In genomic region chr1:24020470-24020869, GRCh38 we compare ENCODE assay signal across 15 cellular contexts. TPM values are rescaled to one million over a fixed set of nuclear protein-coding genes. Genes with fewer than 3 reads are reported as not detected.
DNase-seq lines count a peak whose midpoint lies in the region; ATAC-seq and TF ChIP-seq lines count a peak whose summit lies in the region.
"Had no signal": no experiment of that assay in that cellular context is flagged by ENCODE, and none has a peak within 500 bp of the region (broad histone marks: within the 10 kb centered on the region; RNA-seq: fewer than 3 reads in every experiment).

No MANE protein-coding gene starts in this region.

- H3K4me3 ChIP-seq in SK-N-SH (ENCODE audit: low read depth in 2 of 2, low read length in 1 of 2) = no peak overlapping the region
- no peak overlapping the region for H3K4me3 ChIP-seq in esophagus muscularis mucosa
- no peak overlapping the region for H3K4me3 ChIP-seq in parathyroid adenoma (ENCODE audit: low read depth, low read length)
- H3K4me3 ChIP-seq in upper lobe of right lung = no peak overlapping the region
- H3K4me3 ChIP-seq: SJCRH30 had no signal

- no peaks in the 10 kb centered on the region for H3K9me3 ChIP-seq in SK-N-SH
- no peaks in the 10 kb centered on the region for H3K9me3 ChIP-seq in esophagus muscularis mucosa
- H3K9me3 ChIP-seq in parathyroid adenoma (ENCODE audit: control insufficient read depth, low read length) = no peaks in the 10 kb centered on the region
- no peaks in the 10 kb centered on the region for H3K9me3 ChIP-seq in upper lobe of right lung
- H3K9me3 ChIP-seq: SJCRH30 had no signal

- H3K9ac ChIP-seq in SK-N-SH (peak overlapping the region; percentile 36; the same call in 1 of the 2 replicates), parathyroid adenoma (no peak overlapping the region)

- WGBS in SK-N-SH (ENCODE audit: low lambda C conversion rate) = 90% methylated on average over 2 of the region's 3 CpGs
- 77% methylated on average over 3 of the region's 3 CpGs for WGBS in esophagus muscularis mucosa

- no peaks in the 10 kb centered on the region for H4K20me1 ChIP-seq in SK-N-SH (ENCODE audit: insufficient read depth)

- H3K36me3 ChIP-seq in SK-N-SH (replicated peaks in 1 of 2; ENCODE audit: control insufficient read depth in 1 of 2, insufficient read depth in 2 of 2, low read length in 1 of 2) (no peaks in the 10 kb centered on the region), esophagus muscularis mucosa (no peaks in the 10 kb centered on the region), parathyroid adenoma (ENCODE audit: control insufficient read depth, insufficient read depth, low read length) (no peaks in the 10 kb centered on the region), upper lobe of right lung (no peaks in the 10 kb centered on the region)
- H3K36me3 ChIP-seq: SJCRH30 had no signal

- H3K4me2 ChIP-seq in SK-N-SH (peak overlapping the region; percentile 46; the same call in 1 of the 2 replicates), parathyroid adenoma (ENCODE audit: low read length) (no peak overlapping the region)

- no peak for TF ChIP-seq POLR2A in esophagus muscularis mucosa (IDR thresholded peaks at IDR 0.05; ENCODE audit: low read depth)

- H3K27ac ChIP-seq in SK-N-SH (ENCODE audit: low read depth in 2 of 2, low read length in 1 of 2) (peak overlapping the region in 1 of 2 experiments; percentile 99; a peak in 2 of 4 replicates), esophagus muscularis mucosa (replicated peaks in 1 of 4) (peak overlapping the region; percentile 89 to 93 (median 92)), parathyroid adenoma (peak overlapping the region; percentile 15), upper lobe of right lung (peak overlapping the region; percentile 96)
- H3K27ac ChIP-seq: SJCRH30 had no signal

- H2AFZ ChIP-seq in SK-N-SH (ENCODE audit: low read depth) (0 out of 2 replicates have a peak overlapping the region, but pooled peaks have one; percentile 43), parathyroid adenoma (no peak overlapping the region)

- H3K27me3 ChIP-seq in SK-N-SH (ENCODE audit: insufficient read depth) = no peaks in the 10 kb centered on the region
- no peaks in the 10 kb centered on the region for H3K27me3 ChIP-seq in esophagus muscularis mucosa
- H3K27me3 ChIP-seq in parathyroid adenoma (ENCODE audit: control insufficient read depth, insufficient read depth, low read length) = no peaks in the 10 kb centered on the region
- no peaks in the 10 kb centered on the region for H3K27me3 ChIP-seq in upper lobe of right lung
- H3K27me3 ChIP-seq: SJCRH30 had no signal

- CTCF ChIA-PET in SK-N-SH (lab: Yijun Ruan, JAX) = interaction anchor here (0.7 kb wide), 1 partner anchor 1815 kb away, joined by 3 read pairs; no protein-coding TSS in a partner anchor

- no peaks in the 10 kb centered on the region for H3K9me2 ChIP-seq in SK-N-SH

- POLR2A ChIA-PET in SK-N-SH (lab: Yijun Ruan, JAX) = no interaction called here

- TF ChIP-seq EP300 in SK-N-SH (IDR thresholded peaks at IDR 0.05; ENCODE audit: borderline replicate concordance in 1 of 2, low read depth in 1 of 2, low read length in 1 of 2) (no peak), esophagus muscularis mucosa (IDR thresholded peaks at IDR 0.05) (no peak)

- intact Hi-C loops in esophagus muscularis mucosa (cut with DNase I) (no loop called here), upper lobe of right lung (cut with DNase I) (loop anchor here (10.0 kb wide), 1 partner anchor 66 kb away; the partner anchor contains the start of gene PNRC2)

- H3F3A ChIP-seq in SK-N-SH (replicated peaks; ENCODE audit: insufficient read depth) = peaks cover 32% of the 10 kb centered on the region

- DNase-seq in SK-N-SH (no peak), esophagus muscularis mucosa (ENCODE audit: extremely low spot score) (no peak), upper lobe of right lung (no peak), NCI-H146 treated with DMSO at 0.1 percent for 48 hours (lab: John Stamatoyannopoulos, UW; ENCODE audit: unreplicated experiment) (no peak)
- DNase-seq in stimulated activated CD4-positive, alpha-beta T cell treated with anti-CD3 and anti-CD28 coated beads, Interleukin-12 subunit alpha, Interleukin-12 subunit beta, amount 100 ng/mL, for 4 hours = no peak
- DNase-seq: 8988T; activated naive CD4-positive, alpha-beta T cell treated with Interleukin-2 at 50 U/mL for 16 hours; MV-4-11; occipital lobe; SJCRH30; stimulated activated CD4-positive, alpha-beta T cell treated with anti-CD3 and anti-CD28 coated beads, Interleukin-1b, Interleukin-23, amount 100 ng/mL, for 48 hours had no signal

- peaks cover 12 to 45% of the 10 kb centered on the region in 2 experiments; a peak in 3 of 4 replicates for H3K4me1 ChIP-seq in SK-N-SH (ENCODE audit: control insufficient read depth in 1 of 2, insufficient read depth in 2 of 2, low read depth in 1 of 2, low read length in 1 of 2)
- peaks cover 63 to 78% (median 75%) of the 10 kb centered on the region in 4 donors for H3K4me1 ChIP-seq in esophagus muscularis mucosa
- H3K4me1 ChIP-seq in parathyroid adenoma = no peaks in the 10 kb centered on the region
- H3K4me1 ChIP-seq in upper lobe of right lung = peaks cover 36% of the 10 kb centered on the region

- TF ChIP-seq CTCF in SK-N-SH (IDR thresholded peaks at IDR 0.05) = no peak
- no peak for TF ChIP-seq CTCF in esophagus muscularis mucosa (IDR thresholded peaks at IDR 0.05)
- TF ChIP-seq CTCF in parathyroid adenoma (IDR thresholded peaks at IDR 0.05) = no peak
- TF ChIP-seq CTCF in upper lobe of right lung (IDR thresholded peaks at IDR 0.05) = no peak

- no peak for ATAC-seq in SK-N-SH treated with all-trans-retinoic acid at 6 μM for 48 hours
- ATAC-seq in upper lobe of right lung = no peak
- ATAC-seq in HG03108 (IDR thresholded peaks at IDR 0.05; ENCODE audit: unreplicated experiment) = no peak
- ATAC-seq: HCT116 had no signal

- TF ChIP-seq RAD21 in SK-N-SH (IDR thresholded peaks at IDR 0.05; ENCODE audit: low read length) = no peak

- H3K79me2 ChIP-seq in SK-N-SH (ENCODE audit: insufficient read depth) (peaks cover 3% of the 10 kb centered on the region; the same call in 1 of the 2 replicates), parathyroid adenoma (no peaks in the 10 kb centered on the region)

TF ChIP-seq in SK-N-SH, 30 proteins besides CTCF, POLR2A, EP300 and RAD21 (continues in another document):
- TF ChIP-seq NRF1 (IDR thresholded peaks at IDR 0.05; ENCODE audit: low read depth, low read length) (no peak), SMC3 (IDR thresholded peaks at IDR 0.05; ENCODE audit: low read depth, low read length) (no peak), YY1 (IDR thresholded peaks at IDR 0.05; ENCODE audit: low read depth) (no peak), MXI1 (IDR thresholded peaks at IDR 0.05; ENCODE audit: low read depth, low read length) (no peak), POLR2AphosphoS5 (IDR thresholded peaks at IDR 0.05; ENCODE audit: low read depth, low read length) (no peak), NFIC (IDR thresholded peaks at IDR 0.05; ENCODE audit: borderline replicate concordance) (no peak), USF2 (IDR thresholded peaks at IDR 0.05; ENCODE audit: borderline replicate concordance, low read depth, low read length) (no peak), ELF1 (IDR thresholded peaks at IDR 0.05) (no peak)
- TF ChIP-seq, protein P1, sequence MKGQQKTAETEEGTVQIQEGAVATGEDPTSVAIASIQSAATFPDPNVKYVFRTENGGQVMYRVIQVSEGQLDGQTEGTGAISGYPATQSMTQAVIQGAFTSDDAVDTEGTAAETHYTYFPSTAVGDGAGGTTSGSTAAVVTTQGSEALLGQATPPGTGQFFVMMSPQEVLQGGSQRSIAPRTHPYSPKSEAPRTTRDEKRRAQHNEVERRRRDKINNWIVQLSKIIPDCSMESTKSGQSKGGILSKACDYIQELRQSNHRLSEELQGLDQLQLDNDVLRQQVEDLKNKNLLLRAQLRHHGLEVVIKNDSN (IDR thresholded peaks at IDR 0.05; ENCODE audit: borderline replicate concordance, low read depth) = no peak

TF ChIP-seq in SK-N-SH treated with all-trans-retinoic acid at 6 μM for 48 hours, 23 proteins besides CTCF, POLR2A, EP300 and RAD21 (continues in another document):
- TF ChIP-seq TOX (CRISPR knock-in tag; IDR thresholded peaks at IDR 0.05; ENCODE audit: borderline replicate concordance) = no peak
- no peak for TF ChIP-seq ZNF8 (CRISPR knock-in tag; IDR thresholded peaks at IDR 0.05)
- TF ChIP-seq, protein P2, sequence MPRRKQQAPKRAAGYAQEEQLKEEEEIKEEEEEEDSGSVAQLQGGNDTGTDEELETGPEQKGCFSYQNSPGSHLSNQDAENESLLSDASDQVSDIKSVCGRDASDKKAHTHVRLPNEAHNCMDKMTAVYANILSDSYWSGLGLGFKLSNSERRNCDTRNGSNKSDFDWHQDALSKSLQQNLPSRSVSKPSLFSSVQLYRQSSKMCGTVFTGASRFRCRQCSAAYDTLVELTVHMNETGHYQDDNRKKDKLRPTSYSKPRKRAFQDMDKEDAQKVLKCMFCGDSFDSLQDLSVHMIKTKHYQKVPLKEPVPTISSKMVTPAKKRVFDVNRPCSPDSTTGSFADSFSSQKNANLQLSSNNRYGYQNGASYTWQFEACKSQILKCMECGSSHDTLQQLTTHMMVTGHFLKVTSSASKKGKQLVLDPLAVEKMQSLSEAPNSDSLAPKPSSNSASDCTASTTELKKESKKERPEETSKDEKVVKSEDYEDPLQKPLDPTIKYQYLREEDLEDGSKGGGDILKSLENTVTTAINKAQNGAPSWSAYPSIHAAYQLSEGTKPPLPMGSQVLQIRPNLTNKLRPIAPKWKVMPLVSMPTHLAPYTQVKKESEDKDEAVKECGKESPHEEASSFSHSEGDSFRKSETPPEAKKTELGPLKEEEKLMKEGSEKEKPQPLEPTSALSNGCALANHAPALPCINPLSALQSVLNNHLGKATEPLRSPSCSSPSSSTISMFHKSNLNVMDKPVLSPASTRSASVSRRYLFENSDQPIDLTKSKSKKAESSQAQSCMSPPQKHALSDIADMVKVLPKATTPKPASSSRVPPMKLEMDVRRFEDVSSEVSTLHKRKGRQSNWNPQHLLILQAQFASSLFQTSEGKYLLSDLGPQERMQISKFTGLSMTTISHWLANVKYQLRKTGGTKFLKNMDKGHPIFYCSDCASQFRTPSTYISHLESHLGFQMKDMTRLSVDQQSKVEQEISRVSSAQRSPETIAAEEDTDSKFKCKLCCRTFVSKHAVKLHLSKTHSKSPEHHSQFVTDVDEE (CRISPR knock-in tag; IDR thresholded peaks at IDR 0.05) = no peak
- no peak for TF ChIP-seq SNAI2 (CRISPR knock-in tag; IDR thresholded peaks at IDR 0.05)
- TF ChIP-seq ZFP3 (CRISPR knock-in tag; IDR thresholded peaks at IDR 0.05) = no peak
- no peak for TF ChIP-seq ZFP30 (CRISPR knock-in tag; IDR thresholded peaks at IDR 0.05)
- no peak for TF ChIP-seq OSR1 (CRISPR knock-in tag; IDR thresholded peaks at IDR 0.05)
- no peak for TF ChIP-seq ZNF70 (CRISPR knock-in tag; IDR thresholded peaks at IDR 0.05)
- no peak for TF ChIP-seq ZC3H10 (CRISPR knock-in tag; IDR thresholded peaks at IDR 0.05)
- TF ChIP-seq ESRRG (CRISPR knock-in tag; IDR thresholded peaks at IDR 0.05) = no peak
- TF ChIP-seq ISL1 (CRISPR knock-in tag; IDR thresholded peaks at IDR 0.05) = no peak

RNA-seq across cellular contexts. Expression of gene SRSF10, which starts 40.3 kb away (rescaled TPM):
- 79.8 and 81.8 TPM in 2 replicates for polyA plus RNA-seq in SK-N-SH (2012; rRNA removed)
- 74.3 and 75.6 TPM in 2 replicates for polyA plus RNA-seq in SK-N-SH (2012; cell fraction: cytosol; rRNA removed)
- 110 and 164 TPM in 2 replicates for polyA plus RNA-seq in SK-N-SH (2012; cell fraction: nucleus; rRNA removed)
- 10 to 100 TPM; 53.6 to 89.7 (median 56.6) TPM for total RNA-seq in esophagus muscularis mucosa
- total RNA-seq in upper lobe of right lung = 96.0 TPM
